ENCODE assay signal across 23 cellular contexts in genomic region chr11:19968860-19969259, GRCh38.
"Had no signal": no experiment of that assay in that cellular context is flagged by ENCODE, and none has a peak within 500 bp of the region (broad histone marks: within the 10 kb centered on the region; RNA-seq: fewer than 3 reads in every experiment).

No MANE protein-coding gene starts in this region.

- H3K9me3 Mint-ChIP-seq: activated CD4-positive, alpha-beta memory T cell treated with anti-CD3 and anti-CD28 coated beads, Interleukin-2, amount 10 ng/mL, durations not matched to agents 7 days and 5 days; activated CD4-positive, alpha-beta T cell treated with anti-CD3 and anti-CD28 coated beads, Interleukin-2, amount 10 ng/mL, durations not matched to agents 24 days and 14 days; activated T-helper 1 cell treated with anti-CD3 and anti-CD28 coated beads, Interleukin-12 subunit alpha, Interleukin-12 subunit beta, Interleukin-2, Interleukin-4 antibody, amounts not matched to agents 30 ng/mL and 10 ng/mL and 1 ng/mL, durations not matched to agents 14 hours and 24 hours and 36 hours; endodermal cell; nephron; T-helper 2 cell treated with Interferon-gamma antibody and Interleukin-4, amounts not matched to agents 5 μg/mL and 100 μg/mL, for 36 hours had no signal

- H3K4me3 Mint-ChIP-seq: activated CD4-positive, alpha-beta memory T cell treated with anti-CD3 and anti-CD28 coated beads, Interleukin-2, amount 10 ng/mL, durations not matched to agents 7 days and 5 days; activated CD4-positive, alpha-beta T cell treated with anti-CD3 and anti-CD28 coated beads, Interleukin-2, amount 10 ng/mL, durations not matched to agents 24 days and 14 days; activated CD8-positive, alpha-beta memory T cell treated with anti-CD3 and anti-CD28 coated beads, Interleukin-2, amount 10 ng/mL, durations not matched to agents 7 days and 5 days; activated naive CD8-positive, alpha-beta T cell treated with anti-CD3 and anti-CD28 coated beads, Interleukin-2, amount 50 U/mL, for 24 hours; activated T-helper 1 cell treated with anti-CD3 and anti-CD28 coated beads, Interleukin-12 subunit alpha, Interleukin-12 subunit beta, Interleukin-2, Interleukin-4 antibody, amounts not matched to agents 30 ng/mL and 10 ng/mL and 1 ng/mL, durations not matched to agents 14 hours and 24 hours and 36 hours; endodermal cell; nephron; T-helper 2 cell treated with Interferon-gamma antibody and Interleukin-4, amounts not matched to agents 5 μg/mL and 100 μg/mL, for 36 hours had no signal

- H3K36me3 Mint-ChIP-seq: activated CD8-positive, alpha-beta memory T cell treated with anti-CD3 and anti-CD28 coated beads, Interleukin-2, amount 10 ng/mL, durations not matched to agents 7 days and 5 days had no signal

- H3K27ac Mint-ChIP-seq: activated CD4-positive, alpha-beta memory T cell treated with anti-CD3 and anti-CD28 coated beads, Interleukin-2, amount 10 ng/mL, durations not matched to agents 7 days and 5 days; activated CD4-positive, alpha-beta T cell treated with anti-CD3 and anti-CD28 coated beads, Interleukin-2, amount 10 ng/mL, durations not matched to agents 24 days and 14 days; activated CD8-positive, alpha-beta memory T cell treated with anti-CD3 and anti-CD28 coated beads, Interleukin-2, amount 10 ng/mL, durations not matched to agents 7 days and 5 days; activated naive CD8-positive, alpha-beta T cell treated with anti-CD3 and anti-CD28 coated beads, Interleukin-2, amount 50 U/mL, for 24 hours; activated T-helper 1 cell treated with anti-CD3 and anti-CD28 coated beads, Interleukin-12 subunit alpha, Interleukin-12 subunit beta, Interleukin-2, Interleukin-4 antibody, amounts not matched to agents 30 ng/mL and 10 ng/mL and 1 ng/mL, durations not matched to agents 14 hours and 24 hours and 36 hours; endodermal cell; T-helper 2 cell treated with Interferon-gamma antibody and Interleukin-4, amounts not matched to agents 5 μg/mL and 100 μg/mL, for 36 hours had no signal

- H3K4me1 Mint-ChIP-seq: activated CD4-positive, alpha-beta T cell treated with anti-CD3 and anti-CD28 coated beads, Interleukin-2, amount 10 ng/mL, durations not matched to agents 24 days and 14 days had no signal

- DNase-seq: activated CD4-positive, alpha-beta memory T cell treated with anti-CD3 and anti-CD28 coated beads, Interleukin-2, amount 10 ng/mL, durations not matched to agents 7 days and 5 days; activated CD4-positive, alpha-beta T cell treated with anti-CD3 and anti-CD28 coated beads, Interleukin-2, amount 10 ng/mL, durations not matched to agents 24 days and 14 days; activated CD8-positive, alpha-beta memory T cell treated with anti-CD3 and anti-CD28 coated beads, Interleukin-2, amount 10 ng/mL, durations not matched to agents 7 days and 5 days; activated gamma-delta T cell; activated naive CD4-positive, alpha-beta T cell treated with anti-CD3 and anti-CD28 coated beads, Interleukin-2, amount 50 U/mL, for 16 hours; activated naive CD8-positive, alpha-beta T cell treated with anti-CD3 and anti-CD28 coated beads, Interleukin-2, amount 50 U/mL, for 24 hours; activated T-cell treated with anti-CD3 and anti-CD28 coated beads for 4 hours; cortex of kidney; endodermal cell; foreskin melanocyte; glutamatergic neuron; hippocampal formation; left ventricle myocardium inferior; right cardiac atrium; stimulated activated CD4-positive, alpha-beta T cell treated with anti-CD3 and anti-CD28 coated beads, Interleukin-4, amount 100 ng/mL, for 4 hours; stimulated activated naive CD8-positive, alpha-beta T cell treated with anti-CD3 and anti-CD28 coated beads, Interleukin-15, Interleukin-2, amounts not matched to agents 100 U/mL and 50 U/mL, for 24 hours had no signal

- H3K9ac ChIP-seq: parathyroid adenoma had no signal

- H3K27me3 ChIP-seq: cardiac muscle cell had no signal

- H3K9me3 ChIP-seq: left ventricle myocardium inferior had no signal

- ATAC-seq: activated CD4-positive, CD25-positive, alpha-beta regulatory T cell treated with anti-CD3 and anti-CD28 coated beads, Interleukin-2, amount 50 U/mL, for 24 hours; activated CD8-positive, alpha-beta memory T cell treated with anti-CD3 and anti-CD28 coated beads, Interleukin-2, amount 10 ng/mL, durations not matched to agents 7 days and 5 days; activated naive CD8-positive, alpha-beta T cell treated with anti-CD3 and anti-CD28 coated beads, Interleukin-2, amount 50 U/mL, for 24 hours; right cardiac atrium; stimulated activated naive CD8-positive, alpha-beta T cell treated with anti-CD3 and anti-CD28 coated beads, Interleukin-15, Interleukin-2, amounts not matched to agents 100 U/mL and 50 U/mL, for 24 hours had no signal

- H3K79me2 ChIP-seq: parathyroid adenoma had no signal

- H3K27ac ChIP-seq: cardiac muscle cell, left ventricle myocardium inferior, parathyroid adenoma, VCaP had no signal

- H2AFZ ChIP-seq: parathyroid adenoma had no signal

- H3K36me3 ChIP-seq: cardiac muscle cell, left ventricle myocardium inferior had no signal

- H3K4me3 ChIP-seq: cardiac muscle cell, left ventricle myocardium inferior had no signal
